Comparison of ENCODE assay signal across 8 cellular contexts in genomic region chr4:1055721-1056590, GRCh38. TPM values are rescaled to one million over a fixed set of nuclear protein-coding genes. Genes with fewer than 3 reads are reported as not detected.
DNase-seq lines count a peak whose midpoint lies in the region; ATAC-seq, FAIRE-seq and TF ChIP-seq lines count a peak whose summit lies in the region.

No MANE protein-coding gene starts in this region.

- peaks cover 6% of the 10 kb centered on the region; the same call in 1 of the 2 replicates for H3K9me3 ChIP-seq in NT2/D1 (ENCODE audit: insufficient read depth, low read length)

- peaks cover 51% of the 10 kb centered on the region for H3K27me3 ChIP-seq in NT2/D1 (ENCODE audit: insufficient read depth, insufficient read length)

- TF ChIP-seq CTCF in type B pancreatic cell (conservative IDR thresholded peaks at IDR 0.05), result no peak

- ATAC-seq in GM18907 (IDR thresholded peaks at IDR 0.05; ENCODE audit: unreplicated experiment), result peak; percentile 73

- no peak overlapping the region for H3K4me3 ChIP-seq in NT2/D1 (ENCODE audit: insufficient read length, low read depth)

- H3K27me3 Mint-ChIP-seq in activated T-helper 1 cell treated with anti-CD3 and anti-CD28 coated beads, Interleukin-12 subunit alpha, Interleukin-12 subunit beta, Interleukin-2, Interleukin-4 antibody, amounts not matched to agents 30 ng/mL and 10 ng/mL and 1 ng/mL, durations not matched to agents 14 hours and 24 hours and 36 hours (ENCODE audit: insufficient read depth), result peaks cover 14% of the 10 kb centered on the region
- peaks cover 54% of the 10 kb centered on the region for H3K27me3 Mint-ChIP-seq in type B pancreatic cell

- intact Hi-C loops in activated T-helper 1 cell treated with anti-CD3 and anti-CD28 coated beads, Interleukin-12 subunit alpha, Interleukin-12 subunit beta, Interleukin-2, Interleukin-4 antibody, amounts not matched to agents 30 ng/mL and 10 ng/mL and 1 ng/mL, durations not matched to agents 14 hours and 24 hours and 36 hours (cut with micrococcal nuclease), result loop anchor here (5.0 kb wide), 2 partner anchors 44 to 231 kb away; partner anchors contain the start of genes FGFRL1 and MAEA

- H3K27ac Mint-ChIP-seq in activated T-helper 1 cell treated with anti-CD3 and anti-CD28 coated beads, Interleukin-12 subunit alpha, Interleukin-12 subunit beta, Interleukin-2, Interleukin-4 antibody, amounts not matched to agents 30 ng/mL and 10 ng/mL and 1 ng/mL, durations not matched to agents 14 hours and 24 hours and 36 hours, result peak overlapping the region; percentile 52
- no peak overlapping the region for H3K27ac Mint-ChIP-seq in type B pancreatic cell

- H3K4me1 ChIP-seq in NT2/D1 (ENCODE audit: insufficient read depth, insufficient read length), result peaks cover 21% of the 10 kb centered on the region

- peak overlapping the region; percentile 61 for H3K4me3 Mint-ChIP-seq in activated T-helper 1 cell treated with anti-CD3 and anti-CD28 coated beads, Interleukin-12 subunit alpha, Interleukin-12 subunit beta, Interleukin-2, Interleukin-4 antibody, amounts not matched to agents 30 ng/mL and 10 ng/mL and 1 ng/mL, durations not matched to agents 14 hours and 24 hours and 36 hours
- no peak overlapping the region for H3K4me3 Mint-ChIP-seq in type B pancreatic cell

- H3K36me3 ChIP-seq in NT2/D1 (ENCODE audit: insufficient read depth, insufficient read length, low read length), result no peaks in the 10 kb centered on the region

- no peak for FAIRE-seq in GM12892 (lab: Jason Lieb, UNC)

- H3K9ac ChIP-seq in NT2/D1 (ENCODE audit: insufficient read length, low read depth), result peak overlapping the region; percentile 70

- no peaks in the 10 kb centered on the region for H3K36me3 Mint-ChIP-seq in activated T-helper 1 cell treated with anti-CD3 and anti-CD28 coated beads, Interleukin-12 subunit alpha, Interleukin-12 subunit beta, Interleukin-2, Interleukin-4 antibody, amounts not matched to agents 30 ng/mL and 10 ng/mL and 1 ng/mL, durations not matched to agents 14 hours and 24 hours and 36 hours (ENCODE audit: low read depth)
- H3K36me3 Mint-ChIP-seq in type B pancreatic cell, result no peaks in the 10 kb centered on the region

- no peaks in the 10 kb centered on the region for H3K9me3 Mint-ChIP-seq in activated T-helper 1 cell treated with anti-CD3 and anti-CD28 coated beads, Interleukin-12 subunit alpha, Interleukin-12 subunit beta, Interleukin-2, Interleukin-4 antibody, amounts not matched to agents 30 ng/mL and 10 ng/mL and 1 ng/mL, durations not matched to agents 14 hours and 24 hours and 36 hours
- H3K9me3 Mint-ChIP-seq in type B pancreatic cell, result no peaks in the 10 kb centered on the region

- no peak for TF ChIP-seq POLR2A in GM12892 (IDR thresholded peaks at IDR 0.05; ENCODE audit: low read depth, low read length)

- DNase-seq in NT2/D1 (ENCODE audit: low read depth, low spot score) (no peak), iPS-NIHi7 (ENCODE audit: extremely low spot score) (peak; percentile 68), GM12892 (ENCODE audit: insufficient read length) (no peak), NCI-H2196 treated with DMSO at 0.1 percent for 48 hours (lab: John Stamatoyannopoulos, UW; ENCODE audit: unreplicated experiment) (no peak), type B pancreatic cell (ENCODE audit: extremely low spot score, unreplicated experiment) (no peak)
- DNase-seq in activated T-helper 1 cell treated with anti-CD3 and anti-CD28 coated beads, Interleukin-12 subunit alpha, Interleukin-12 subunit beta, Interleukin-2, Interleukin-4 antibody, amounts not matched to agents 30 ng/mL and 10 ng/mL and 1 ng/mL, durations not matched to agents 14 hours and 24 hours and 36 hours (ENCODE audit: low spot score), result peak; percentile 73
- peak; percentile 70 to 73 for DNase-seq in stimulated activated CD8-positive, alpha-beta memory T cell treated with anti-CD3 and anti-CD28 coated beads, Interleukin-15, amount 100 ng/mL, for 4 hours (ENCODE audit: low read depth in 2 of 2)

- peaks cover 9% of the 10 kb centered on the region for H3K4me1 Mint-ChIP-seq in activated T-helper 1 cell treated with anti-CD3 and anti-CD28 coated beads, Interleukin-12 subunit alpha, Interleukin-12 subunit beta, Interleukin-2, Interleukin-4 antibody, amounts not matched to agents 30 ng/mL and 10 ng/mL and 1 ng/mL, durations not matched to agents 14 hours and 24 hours and 36 hours (ENCODE audit: low read depth)
- H3K4me1 Mint-ChIP-seq in type B pancreatic cell (ENCODE audit: unreplicated experiment), result peaks cover 8% of the 10 kb centered on the region

RNA-seq across cellular contexts. Expression of gene FGFRL1, which starts 44.5 kb away (rescaled TPM):
- 15.5 TPM in 2 replicates for total RNA-seq in activated T-helper 1 cell treated with anti-CD3 and anti-CD28 coated beads, Interleukin-12 subunit alpha, Interleukin-12 subunit beta, Interleukin-2, Interleukin-4 antibody, amounts not matched to agents 30 ng/mL and 10 ng/mL and 1 ng/mL, durations not matched to agents 14 hours and 24 hours and 36 hours
- polyA plus RNA-seq in GM12892 (2012; ENCODE audit: missing spikeins), result 0.89 TPM
- 20.5 and 30.9 TPM in 2 replicates for total RNA-seq in type B pancreatic cell (ENCODE audit: low replicate concordance)

RNA-seq across cellular contexts. Expression of gene RNF212, which starts 57.4 kb away (rescaled TPM):
- total RNA-seq in activated T-helper 1 cell treated with anti-CD3 and anti-CD28 coated beads, Interleukin-12 subunit alpha, Interleukin-12 subunit beta, Interleukin-2, Interleukin-4 antibody, amounts not matched to agents 30 ng/mL and 10 ng/mL and 1 ng/mL, durations not matched to agents 14 hours and 24 hours and 36 hours, result 0.93 and 1.5 TPM in 2 replicates
- not detected for polyA plus RNA-seq in GM12892 (2012; ENCODE audit: missing spikeins)
- total RNA-seq in type B pancreatic cell (ENCODE audit: low replicate concordance), result 3.0 and 3.5 TPM in 2 replicates

Comparison
In these comparisons a context has a peak if more than half of its experiments do, and no peak if none do; other contexts are left out.
1. DNase-seq: peak in activated T-helper 1 cell treated with anti-CD3 and anti-CD28 coated beads, Interleukin-12 subunit alpha, Interleukin-12 subunit beta, Interleukin-2, Interleukin-4 antibody, amounts not matched to agents 30 ng/mL and 10 ng/mL and 1 ng/mL, durations not matched to agents 14 hours and 24 hours and 36 hours (single experiment), iPS-NIHi7 (single experiment) and stimulated activated CD8-positive, alpha-beta memory T cell treated with anti-CD3 and anti-CD28 coated beads, Interleukin-15, amount 100 ng/mL, for 4 hours (2 of 2); none in NT2/D1 (single experiment), GM12892 (single experiment), NCI-H2196 treated with DMSO at 0.1 percent for 48 hours (single experiment) and type B pancreatic cell (single experiment).